ENCODE assay signal across 28 cellular contexts in genomic region chr22:21738966-21739365, GRCh38.
"Had no signal": no experiment of that assay in that cellular context is flagged by ENCODE, and none has a peak within 500 bp of the region (broad histone marks: within the 10 kb centered on the region; RNA-seq: fewer than 3 reads in every experiment).

No MANE protein-coding gene starts in this region.

- H3K27me3 ChIP-seq: ascending aorta, body of pancreas had no signal

- H3K4me3 Mint-ChIP-seq: activated B cell treated with CpG ODN at 0.5 μM for 24 hours; activated CD4-positive, alpha-beta T cell treated with anti-CD3 and anti-CD28 coated beads, Interleukin-2, amount 10 ng/mL, durations not matched to agents 24 days and 14 days; activated CD8-positive, alpha-beta memory T cell treated with anti-CD3 and anti-CD28 coated beads, Interleukin-2, amount 10 ng/mL, durations not matched to agents 7 days and 5 days; activated naive CD8-positive, alpha-beta T cell treated with anti-CD3 and anti-CD28 coated beads, Interleukin-2, amount 50 U/mL, for 24 hours; activated T-cell treated with anti-CD3 and anti-CD28 coated beads, Interleukin-2, amount 50 U/mL, for 24 hours; activated T-helper 1 cell treated with anti-CD3 and anti-CD28 coated beads, Interleukin-12 subunit alpha, Interleukin-12 subunit beta, Interleukin-2, Interleukin-4 antibody, amounts not matched to agents 30 ng/mL and 10 ng/mL and 1 ng/mL, durations not matched to agents 14 hours and 24 hours and 36 hours had no signal

- H3K36me3 Mint-ChIP-seq: activated CD8-positive, alpha-beta memory T cell treated with anti-CD3 and anti-CD28 coated beads, Interleukin-2, amount 10 ng/mL, durations not matched to agents 7 days and 5 days; activated naive CD4-positive, alpha-beta T cell treated with anti-CD3 and anti-CD28 coated beads, Interleukin-2, amount 50 U/mL, for 72 hours had no signal

- H3K36me3 ChIP-seq: ascending aorta had no signal

- H3K27me3 Mint-ChIP-seq: activated B cell treated with CpG ODN at 0.5 μM for 24 hours; activated T-cell treated with anti-CD3 and anti-CD28 coated beads, Interleukin-2, amount 50 U/mL, for 24 hours had no signal

- H3K27ac Mint-ChIP-seq: activated B cell treated with CpG ODN at 0.5 μM for 24 hours; activated CD4-positive, alpha-beta T cell treated with anti-CD3 and anti-CD28 coated beads, Interleukin-2, amount 10 ng/mL, durations not matched to agents 24 days and 14 days; activated CD8-positive, alpha-beta memory T cell treated with anti-CD3 and anti-CD28 coated beads, Interleukin-2, amount 10 ng/mL, durations not matched to agents 7 days and 5 days; activated naive CD4-positive, alpha-beta T cell treated with anti-CD3 and anti-CD28 coated beads, Interleukin-2, amount 50 U/mL, for 72 hours; activated naive CD8-positive, alpha-beta T cell treated with anti-CD3 and anti-CD28 coated beads, Interleukin-2, amount 50 U/mL, for 24 hours; activated T-cell treated with anti-CD3 and anti-CD28 coated beads, Interleukin-2, amount 50 U/mL, for 24 hours; activated T-helper 1 cell treated with anti-CD3 and anti-CD28 coated beads, Interleukin-12 subunit alpha, Interleukin-12 subunit beta, Interleukin-2, Interleukin-4 antibody, amounts not matched to agents 30 ng/mL and 10 ng/mL and 1 ng/mL, durations not matched to agents 14 hours and 24 hours and 36 hours had no signal

- ATAC-seq: activated CD8-positive, alpha-beta memory T cell treated with anti-CD3 and anti-CD28 coated beads, Interleukin-2, amount 10 ng/mL, durations not matched to agents 7 days and 5 days; activated naive CD4-positive, alpha-beta T cell treated with anti-CD3 and anti-CD28 coated beads, Interleukin-2, amount 50 U/mL, for 72 hours; activated naive CD8-positive, alpha-beta T cell treated with anti-CD3 and anti-CD28 coated beads, Interleukin-2, amount 50 U/mL, for 24 hours; body of pancreas; PC-3 had no signal

- DNase-seq: activated B cell treated with CpG ODN at 0.5 μM for 24 hours; activated CD4-positive, alpha-beta T cell treated with anti-CD3 and anti-CD28 coated beads for 1 hour; activated CD4-positive, alpha-beta T cell treated with anti-CD3 and anti-CD28 coated beads, Interleukin-2, amount 10 ng/mL, durations not matched to agents 24 days and 14 days; activated CD4-positive, alpha-beta T cell treated with anti-CD3 and anti-CD28 coated beads, Interleukin-2, amount 50 U/mL, for 48 hours; activated CD8-positive, alpha-beta memory T cell treated with anti-CD3 and anti-CD28 coated beads, Interleukin-2, amount 10 ng/mL, durations not matched to agents 7 days and 5 days; activated effector memory CD4-positive, alpha-beta T cell treated with Interleukin-2 at 50 U/mL for 16 hours; activated naive CD4-positive, alpha-beta T cell treated with Interleukin-2 at 50 U/mL for 16 hours; activated naive CD8-positive, alpha-beta T cell treated with anti-CD3 and anti-CD28 coated beads, Interleukin-2, amount 50 U/mL, for 24 hours; activated T-cell treated with anti-CD3 and anti-CD28 coated beads, Interleukin-2, amount 50 U/mL, for 24 hours; amniotic stem cell; body of pancreas; central memory CD4-positive, alpha-beta T cell; NCI-H1092; NCI-H1417; NCI-H1930; NCI-H345; NCI-H510A treated with DMSO at 0.1 percent for 48 hours; NCI-H69; PC-3; SHP77 treated with DMSO at 0.1 percent for 48 hours; T-helper 2 cell; T1000 had no signal

- H3K27ac ChIP-seq: ascending aorta, body of pancreas had no signal

- H3K4me3 ChIP-seq: ascending aorta, body of pancreas had no signal

- FAIRE-seq: bronchial epithelial cell, RCC 7860, TTC549 had no signal

- H3K9me3 ChIP-seq: ascending aorta, body of pancreas had no signal

- H3K9me3 Mint-ChIP-seq: activated B cell treated with CpG ODN at 0.5 μM for 24 hours; activated CD4-positive, alpha-beta T cell treated with anti-CD3 and anti-CD28 coated beads, Interleukin-2, amount 10 ng/mL, durations not matched to agents 24 days and 14 days; activated naive CD4-positive, alpha-beta T cell treated with anti-CD3 and anti-CD28 coated beads, Interleukin-2, amount 50 U/mL, for 72 hours; activated naive CD8-positive, alpha-beta T cell treated with anti-CD3 and anti-CD28 coated beads, Interleukin-2, amount 50 U/mL, for 24 hours; activated T-cell treated with anti-CD3 and anti-CD28 coated beads, Interleukin-2, amount 50 U/mL, for 24 hours; activated T-helper 1 cell treated with anti-CD3 and anti-CD28 coated beads, Interleukin-12 subunit alpha, Interleukin-12 subunit beta, Interleukin-2, Interleukin-4 antibody, amounts not matched to agents 30 ng/mL and 10 ng/mL and 1 ng/mL, durations not matched to agents 14 hours and 24 hours and 36 hours had no signal
